Comparison of ENCODE assay signal across 9 cellular contexts in genomic region chr1:84621553-84621952, GRCh38. TPM values are rescaled to one million over a fixed set of nuclear protein-coding genes. Genes with fewer than 3 reads are reported as not detected.
DNase-seq lines count a peak whose midpoint lies in the region; ATAC-seq and TF ChIP-seq lines count a peak whose summit lies in the region.
"Had no signal": no experiment of that assay in that cellular context is flagged by ENCODE, and none has a peak within 500 bp of the region (broad histone marks: within the 10 kb centered on the region; RNA-seq: fewer than 3 reads in every experiment).

No MANE protein-coding gene starts in this region.

- BruUV-seq in HCT116 (replicated peaks; lab: Mats Ljungman, UMichigan): no TSS peak

- H4K12ac ChIP-seq in trophoblast cell (ENCODE audit: low read depth, low read length): peak overlapping the region; percentile 64

- no peak overlapping the region for H3K27ac ChIP-seq in CD4-positive, alpha-beta T cell (ENCODE audit: low read depth, low read length)
- no peak overlapping the region for H3K27ac ChIP-seq in HCT116 (ENCODE audit: low read depth, low read length)
- no peak overlapping the region for H3K27ac ChIP-seq in trophoblast cell (ENCODE audit: low read depth, low read length)
- H3K27ac ChIP-seq in prostate gland: no peak overlapping the region

- H4K91ac ChIP-seq in trophoblast cell (ENCODE audit: low read depth, low read length): peak overlapping the region; percentile 93

- H3K4me3 Mint-ChIP-seq in CD4-positive, alpha-beta T cell: peak overlapping the region; percentile 48
- peak overlapping the region; percentile 82 for H3K4me3 Mint-ChIP-seq in activated T-helper 17 cell treated with anti-CD3 and anti-CD28 coated beads, Interleukin-2, amount 50 U/mL, for 72 hours

- no peak for TF ChIP-seq RAD21 in HCT116 (IDR thresholded peaks at IDR 0.05; ENCODE audit: low read depth)

- H3K9me2 ChIP-seq in HCT116 (ENCODE audit: insufficient read depth): no peaks in the 10 kb centered on the region

- no peak for ATAC-seq in CD4-positive, alpha-beta T cell (ENCODE audit: poor library complexity)
- no peak for ATAC-seq in HCT116
- ATAC-seq in activated T-helper 17 cell treated with anti-CD3 and anti-CD28 coated beads, Interleukin-2, amount 50 U/mL, for 72 hours (replicated peaks): no peak

- no CpG with 5 or more reads among the region's 14 CpGs for WGBS in trophoblast cell (ENCODE audit: extremely low coverage, insufficient coverage, insufficient read length)
- WGBS in prostate gland: 90% methylated on average over 14 of the region's 14 CpGs

- no peaks in the 10 kb centered on the region for H3K9me3 Mint-ChIP-seq in CD4-positive, alpha-beta T cell
- no peaks in the 10 kb centered on the region for H3K9me3 Mint-ChIP-seq in activated T-helper 17 cell treated with anti-CD3 and anti-CD28 coated beads, Interleukin-2, amount 50 U/mL, for 72 hours

- H2AFZ ChIP-seq in HCT116 (ENCODE audit: low read depth, low read length, poor library complexity, severe bottlenecking) (peak overlapping the region; percentile 84), trophoblast cell (ENCODE audit: insufficient read depth, low read length, poor library complexity) (no peak overlapping the region)

- intact Hi-C loops in CD4-positive, alpha-beta T cell (cut with DNase I, micrococcal nuclease): loop anchor here (1.0 to 10.0 kb wide), 11 partner anchors 47 to 691 kb away; partner anchors contain the start of genes CTBS (in 1 of the 2), GNG5 (in 1 of the 2) and SPATA1 (in 1 of the 2)
- intact Hi-C loops in HCT116 (cut with micrococcal nuclease) (loop anchor here (2.0 to 10.0 kb wide), 4 partner anchors 114 to 717 kb away; partner anchors contain the start of genes GNG5 and SPATA1), prostate gland (cut with DNase I) (loop anchor here (10.0 kb wide), 1 partner anchor 133 kb away; no protein-coding TSS in a partner anchor)

- H3K36me3 ChIP-seq in HCT116 (ENCODE audit: control insufficient read depth in 1 of 2, insufficient read depth in 2 of 2, low read length in 2 of 2): no peaks in the 10 kb centered on the region
- no peaks in the 10 kb centered on the region for H3K36me3 ChIP-seq in trophoblast cell (ENCODE audit: control insufficient read depth in 1 of 2, insufficient read depth in 2 of 2, low read length in 2 of 2)
- H3K36me3 ChIP-seq in prostate gland: no peaks in the 10 kb centered on the region
- H3K36me3 ChIP-seq: Peyer's patch had no signal

- H3K36me3 Mint-ChIP-seq in CD4-positive, alpha-beta T cell (ENCODE audit: low read depth): no peaks in the 10 kb centered on the region
- no peaks in the 10 kb centered on the region for H3K36me3 Mint-ChIP-seq in activated T-helper 17 cell treated with anti-CD3 and anti-CD28 coated beads, Interleukin-2, amount 50 U/mL, for 72 hours (ENCODE audit: low read depth)

- no peak overlapping the region for H3K27ac Mint-ChIP-seq in CD4-positive, alpha-beta T cell
- peak overlapping the region; percentile 98 for H3K27ac Mint-ChIP-seq in activated T-helper 17 cell treated with anti-CD3 and anti-CD28 coated beads, Interleukin-2, amount 50 U/mL, for 72 hours

- no peaks in the 10 kb centered on the region for H4K20me1 ChIP-seq in HCT116 (ENCODE audit: insufficient read depth)

- POLR2A ChIA-PET in CD4-positive, alpha-beta T cell (lab: Charles Lee): interaction anchor here (1.1 kb wide), 1 partner anchor 179 kb away, joined by 4 read pairs; no protein-coding TSS in a partner anchor
- POLR2A ChIA-PET in HCT116 (lab: Charles Lee): no interaction called here

- H3K4me2 ChIP-seq in HCT116 (ENCODE audit: low read length) (no peak overlapping the region; the same call in 1 of the 2 replicates), trophoblast cell (ENCODE audit: low read length) (no peak overlapping the region)

- no peak overlapping the region for H3K4ac ChIP-seq in trophoblast cell (ENCODE audit: low read depth, low read length)

- RAD21 ChIA-PET in HCT116 (lab: Charles Lee; ENCODE audit: low non-redundant PET in 1 of 2, low total read pairs in 2 of 2, uncharacterized antibody in 2 of 2, unreplicated experiment in 2 of 2): no interaction called here

- H2AK5ac ChIP-seq in trophoblast cell (ENCODE audit: low read length): peak overlapping the region; percentile 89

- DNase-seq in CD4-positive, alpha-beta T cell: no peak
- DNase-seq in HCT116 (ENCODE audit: low read depth, low spot score) (no peak), trophoblast cell (no peak), glomerular visceral epithelial cell (ENCODE audit: extremely low spot score) (no peak), prostate gland (ENCODE audit: low spot score) (no peak), NCI-H1048 (lab: John Stamatoyannopoulos, UW) (no peak)
- no peak for DNase-seq in activated naive CD4-positive, alpha-beta T cell treated with anti-CD3 and anti-CD28 coated beads, Interleukin-2, amount 50 U/mL, for 16 hours

- H3K18ac ChIP-seq in trophoblast cell (ENCODE audit: low read length): peak overlapping the region; percentile 79

- TF ChIP-seq CTCF in CD4-positive, alpha-beta T cell (IDR thresholded peaks at IDR 0.05): no peak
- no peak for TF ChIP-seq CTCF in HCT116 (IDR thresholded peaks at IDR 0.05 in 2 of 3, conservative IDR thresholded peaks at IDR 0.05 in 1 of 3; ENCODE audit: borderline replicate concordance in 1 of 3, insufficient read depth in 1 of 3, low read depth in 2 of 3, low read length in 2 of 3)
- no peak for TF ChIP-seq CTCF in prostate gland (IDR thresholded peaks at IDR 0.05)

- H3K27me3 Mint-ChIP-seq in CD4-positive, alpha-beta T cell: no peaks in the 10 kb centered on the region
- H3K27me3 Mint-ChIP-seq in activated T-helper 17 cell treated with anti-CD3 and anti-CD28 coated beads, Interleukin-2, amount 50 U/mL, for 72 hours: no peaks in the 10 kb centered on the region

- H2BK120ac ChIP-seq in trophoblast cell (ENCODE audit: insufficient read depth, low read length, poor library complexity): peak overlapping the region; percentile 96

- H3K14ac ChIP-seq in trophoblast cell (ENCODE audit: low read length): peak overlapping the region; percentile 91

- no peak overlapping the region for H3K23ac ChIP-seq in trophoblast cell (ENCODE audit: low read length)

- no peak overlapping the region for H4K8ac ChIP-seq in trophoblast cell (ENCODE audit: low read depth, low read length)

- CTCF ChIA-PET in CD4-positive, alpha-beta T cell (lab: Charles Lee): interaction anchor here (2.1 to 2.6 kb wide), 3 partner anchors 13 to 478 kb away, joined by 6 to 14 read pairs (median 7); partner anchors contain the start of gene PRKACB
- CTCF ChIA-PET in HCT116 (lab: Charles Lee): interaction anchor here (1.8 kb wide), 1 partner anchor 480 kb away, joined by 6 read pairs; no protein-coding TSS in a partner anchor

- H2BK12ac ChIP-seq in trophoblast cell (ENCODE audit: low read length): peak overlapping the region; percentile 99

- H3K4me1 ChIP-seq in HCT116 (ENCODE audit: control insufficient read depth in 1 of 2, insufficient read depth in 2 of 2, low read length in 2 of 2) (peaks cover 18 to 25% of the 10 kb centered on the region in 2 experiments), trophoblast cell (ENCODE audit: control insufficient read depth in 1 of 2, insufficient read depth in 2 of 2, low read length in 2 of 2) (peaks cover 2 to 15% of the 10 kb centered on the region in 2 experiments), prostate gland (replicated peaks) (no peaks in the 10 kb centered on the region)
- H3K4me1 ChIP-seq: Peyer's patch had no signal

- H3K79me2 ChIP-seq in HCT116 (ENCODE audit: insufficient read depth, low read length): no peaks in the 10 kb centered on the region
- peaks cover 4% of the 10 kb centered on the region for H3K79me2 ChIP-seq in trophoblast cell (ENCODE audit: control insufficient read depth, insufficient read depth, low read length, poor library complexity)

- H3K79me1 ChIP-seq in trophoblast cell (ENCODE audit: low read length): peaks cover 26% of the 10 kb centered on the region

- no peaks in the 10 kb centered on the region for H3K9me3 ChIP-seq in CD4-positive, alpha-beta T cell (ENCODE audit: control insufficient read depth, low read length)
- H3K9me3 ChIP-seq in HCT116 (ENCODE audit: control insufficient read depth in 1 of 2, insufficient read depth in 1 of 2, low read depth in 1 of 2, low read length in 2 of 2) (no peaks in the 10 kb centered on the region), trophoblast cell (ENCODE audit: insufficient read depth, low read depth, low read length) (no peaks in the 10 kb centered on the region), prostate gland (no peaks in the 10 kb centered on the region)
- H3K9me3 ChIP-seq: Peyer's patch had no signal

- H3K9ac ChIP-seq in HCT116 (ENCODE audit: low read length) (no peak overlapping the region), trophoblast cell (ENCODE audit: low read length) (no peak overlapping the region)

- TF ChIP-seq POLR2A in HCT116 (IDR thresholded peaks at IDR 0.05; ENCODE audit: borderline replicate concordance, extremely low read depth, insufficient read depth, insufficient read length): no peak
- no peak for TF ChIP-seq POLR2A in prostate gland (IDR thresholded peaks at IDR 0.05)

- H3K4me3 ChIP-seq in HCT116 (replicated peaks in 1 of 2; ENCODE audit: low read depth in 1 of 2, low read length in 2 of 2) (no peak overlapping the region), trophoblast cell (ENCODE audit: low read depth, low read length) (no peak overlapping the region), prostate gland (no peak overlapping the region)

- peak overlapping the region; percentile 16 for H2BK5ac ChIP-seq in trophoblast cell (ENCODE audit: low read depth, low read length, poor library complexity)

- H3K4me1 Mint-ChIP-seq in CD4-positive, alpha-beta T cell (ENCODE audit: low read depth): peaks cover 12% of the 10 kb centered on the region
- H3K4me1 Mint-ChIP-seq in activated T-helper 17 cell treated with anti-CD3 and anti-CD28 coated beads, Interleukin-2, amount 50 U/mL, for 72 hours: peaks cover 12% of the 10 kb centered on the region

- no peaks in the 10 kb centered on the region for H3K27me3 ChIP-seq in CD4-positive, alpha-beta T cell (ENCODE audit: control insufficient read depth, insufficient read depth, low read length)
- H3K27me3 ChIP-seq in HCT116 (ENCODE audit: insufficient read depth, low read length) (no peaks in the 10 kb centered on the region), trophoblast cell (ENCODE audit: insufficient read depth, low read length) (no peaks in the 10 kb centered on the region), prostate gland (replicated peaks; ENCODE audit: insufficient read depth) (no peaks in the 10 kb centered on the region)
- H3K27me3 ChIP-seq: Peyer's patch had no signal

TF ChIP-seq in HCT116, 20 proteins besides CTCF, POLR2A, EP300 and RAD21 (continues in another document):
- TF ChIP-seq TCF7L2 (IDR thresholded peaks at IDR 0.05; ENCODE audit: borderline replicate concordance, extremely low read depth, insufficient read depth, insufficient read length): no peak
- no peak for TF ChIP-seq YY1 (IDR thresholded peaks at IDR 0.05; ENCODE audit: extremely low read depth, insufficient replicate concordance, low read depth, low read length)
- no peak for TF ChIP-seq SP1 (IDR thresholded peaks at IDR 0.05; ENCODE audit: low read depth)

RNA-seq across cellular contexts. Expression of gene CTBS, which starts 47.3 kb away (rescaled TPM):
- 10 to 100 TPM; 19.4 to 20.0 TPM for total RNA-seq in CD4-positive, alpha-beta T cell
- total RNA-seq in HCT116 (2021; ENCODE audit: unreplicated experiment) (19.5 TPM), prostate gland (10 to 100 TPM; 15.1 to 45.5 TPM)
- 8.2 and 9.9 TPM in 2 replicates for polyA plus RNA-seq in HCT116 (2012)
- total RNA-seq in activated T-helper 17 cell treated with anti-CD3 and anti-CD28 coated beads, Interleukin-2, amount 50 U/mL, for 72 hours: 10 to 100 TPM; 14.0 to 18.0 TPM
- polyA plus RNA-seq in trophoblast cell (2013): 10.7 and 11.1 TPM in 2 replicates
